ENCODE assay signal across 20 cellular contexts in the genomic region with DNA sequence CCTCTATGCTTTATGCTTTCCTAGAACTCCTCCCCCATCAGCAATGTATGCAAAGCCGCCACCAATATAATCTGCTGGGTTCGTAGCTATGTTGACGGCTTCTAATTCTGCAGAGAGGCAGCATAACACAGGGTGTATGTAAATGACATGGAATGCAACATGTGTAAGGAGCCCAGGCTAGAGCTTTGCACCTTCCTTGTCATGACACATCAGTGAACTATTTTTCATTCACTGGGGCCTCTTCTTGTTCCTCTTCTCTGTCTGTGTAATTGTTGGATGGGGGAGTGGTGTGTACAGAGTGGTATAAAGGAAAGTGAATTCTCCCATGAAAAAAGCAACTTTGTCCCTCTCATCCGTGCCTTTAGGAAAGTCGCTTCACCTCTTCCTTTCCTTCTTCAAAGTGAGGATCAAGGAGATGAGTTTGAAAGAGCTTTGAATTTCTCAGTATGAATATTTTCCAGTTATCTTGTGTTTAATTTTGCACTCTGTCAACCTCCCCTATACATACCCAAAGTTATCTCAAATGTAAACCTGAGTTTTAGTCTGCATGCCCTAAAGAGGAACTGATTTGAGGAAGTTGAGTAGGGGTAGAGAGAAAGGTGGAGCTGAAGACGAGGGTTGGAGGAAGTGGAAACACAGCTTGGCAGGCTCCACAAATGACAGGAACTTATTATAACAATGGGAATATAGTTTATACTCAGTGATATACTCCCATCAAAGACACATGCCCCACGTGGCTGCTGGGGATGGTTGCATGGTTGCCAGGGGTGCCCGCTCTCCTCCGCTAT.
DNase-seq lines count a peak whose midpoint lies in the region; ATAC-seq lines count a peak whose summit lies in the region.
"Had no signal": no experiment of that assay in that cellular context is flagged by ENCODE, and none has a peak within 500 bp of the region (broad histone marks: within the 10 kb centered on the region; RNA-seq: fewer than 3 reads in every experiment).

No MANE protein-coding gene starts in this region.

- ATAC-seq in GM18873 (IDR thresholded peaks at IDR 0.05; ENCODE audit: low FRiP score, unreplicated experiment) (no peak), HG02623 (IDR thresholded peaks at IDR 0.05; ENCODE audit: unreplicated experiment) (no peak), GM19324 (IDR thresholded peaks at IDR 0.05; ENCODE audit: low FRiP score, unreplicated experiment) (no peak)

- H3K4me3 ChIP-seq in BLaER1 treated with 17β-estradiol and CSF1 and Interleukin-3, amounts not matched to agents 10 nM and 100 nM: no peak overlapping the region; a peak in 1 of 20 replicates
- H3K4me3 ChIP-seq: adrenal gland, lung, neural progenitor cell, right atrium auricular region, tibial nerve had no signal

- no peaks in the 10 kb centered on the region for H3K36me3 Mint-ChIP-seq in IgD-negative memory B cell
- H3K36me3 Mint-ChIP-seq: neural progenitor cell had no signal

- peak; percentile 35 for DNase-seq in OCI-M1 (lab: John Stamatoyannopoulos, UW)
- peak; percentile 25 for DNase-seq in kidney glomerular epithelial cell (lab: John Stamatoyannopoulos, UW)
- no peak for DNase-seq in NCI-H1694 treated with DMSO at 0.1 percent for 48 hours (lab: John Stamatoyannopoulos, UW)
- DNase-seq: ACHN; activated CD4-positive, alpha-beta T cell treated with anti-CD3 and anti-CD28 coated beads, Interleukin-2, amount 10 ng/mL, durations not matched to agents 7 days and 5 days; activated T-cell treated with anti-CD3 and anti-CD28 coated beads, Interleukin-2, amount 50 U/mL, for 24 hours; adrenal gland; HCEC 1CT; NCI-H187; NCI-H524 treated with DMSO at 0.1 percent for 48 hours; T-helper 9 cell had no signal

- no peaks in the 10 kb centered on the region for H3K27me3 ChIP-seq in BLaER1 treated with 17β-estradiol and CSF1 and Interleukin-3, amounts not matched to agents 10 nM and 100 nM
- H3K27me3 ChIP-seq: adrenal gland, neural progenitor cell, right atrium auricular region, tibial nerve had no signal

- H3K4me1 ChIP-seq in BLaER1 treated with 17β-estradiol and CSF1 and Interleukin-3, amounts not matched to agents 10 nM and 100 nM: peaks cover 42 to 99% (median 77%) of the 10 kb centered on the region in 10 experiments
- H3K4me1 ChIP-seq: adrenal gland, neural progenitor cell, right atrium auricular region, tibial nerve had no signal

- H3K9ac ChIP-seq in BLaER1 treated with 17β-estradiol and CSF1 and Interleukin-3, amounts not matched to agents 10 nM and 100 nM: no peak overlapping the region
- H3K9ac ChIP-seq: neural progenitor cell had no signal

- H3K27ac Mint-ChIP-seq in IgD-negative memory B cell: peak overlapping the region in 2 of 3 donors; percentile 13 to 86
- H3K27ac Mint-ChIP-seq: activated CD4-positive, alpha-beta T cell treated with anti-CD3 and anti-CD28 coated beads, Interleukin-2, amount 10 ng/mL, durations not matched to agents 7 days and 5 days; activated T-cell treated with anti-CD3 and anti-CD28 coated beads, Interleukin-2, amount 50 U/mL, for 24 hours had no signal

- H3K4me2 ChIP-seq in BLaER1 treated with 17β-estradiol and CSF1 and Interleukin-3, amounts not matched to agents 10 nM and 100 nM: peak overlapping the region; percentile 63 to 89 (median 77)
- H3K4me2 ChIP-seq: neural progenitor cell had no signal

- H3K9me3 ChIP-seq in BLaER1 treated with 17β-estradiol and CSF1 and Interleukin-3, amounts not matched to agents 10 nM and 100 nM (replicated peaks in 1 of 11): peaks cover 0 to 22% (median 7%) of the 10 kb centered on the region in 11 experiments; a peak in 12 of 22 replicates
- H3K9me3 ChIP-seq: adrenal gland, right atrium auricular region, tibial nerve had no signal

- no peaks in the 10 kb centered on the region for H3K27me3 Mint-ChIP-seq in IgD-negative memory B cell

- peaks cover 33 to 49% (median 33%) of the 10 kb centered on the region in 3 donors for H3K4me1 Mint-ChIP-seq in IgD-negative memory B cell
- H3K4me1 Mint-ChIP-seq: activated CD4-positive, alpha-beta T cell treated with anti-CD3 and anti-CD28 coated beads, Interleukin-2, amount 10 ng/mL, durations not matched to agents 7 days and 5 days had no signal

- peak overlapping the region in 3 of 4 donors; percentile 10 to 84 (median 34) for H3K4me3 Mint-ChIP-seq in IgD-negative memory B cell
- H3K4me3 Mint-ChIP-seq: activated CD4-positive, alpha-beta T cell treated with anti-CD3 and anti-CD28 coated beads, Interleukin-2, amount 10 ng/mL, durations not matched to agents 7 days and 5 days; activated T-cell treated with anti-CD3 and anti-CD28 coated beads, Interleukin-2, amount 50 U/mL, for 24 hours; neural progenitor cell had no signal

- H4K20me1 ChIP-seq in BLaER1 treated with 17β-estradiol and CSF1 and Interleukin-3, amounts not matched to agents 10 nM and 100 nM: no peaks in the 10 kb centered on the region; a peak in 1 of 22 replicates

- peak overlapping the region in 8 of 11 experiments; percentile 2 to 74 (median 52); a peak in 14 of 22 replicates for H3K27ac ChIP-seq in BLaER1 treated with 17β-estradiol and CSF1 and Interleukin-3, amounts not matched to agents 10 nM and 100 nM
- H3K27ac ChIP-seq: adrenal gland, neural progenitor cell, right atrium auricular region, tibial nerve had no signal

- H3K36me3 ChIP-seq in BLaER1 treated with 17β-estradiol and CSF1 and Interleukin-3, amounts not matched to agents 10 nM and 100 nM: no peaks in the 10 kb centered on the region
- H3K36me3 ChIP-seq: adrenal gland, neural progenitor cell, right atrium auricular region, tibial nerve had no signal

- no peaks in the 10 kb centered on the region for H3K9me3 Mint-ChIP-seq in IgD-negative memory B cell
- H3K9me3 Mint-ChIP-seq: activated CD4-positive, alpha-beta T cell treated with anti-CD3 and anti-CD28 coated beads, Interleukin-2, amount 10 ng/mL, durations not matched to agents 7 days and 5 days; activated T-cell treated with anti-CD3 and anti-CD28 coated beads, Interleukin-2, amount 50 U/mL, for 24 hours had no signal
